Comparison of ENCODE assay signal across 22 cellular contexts in genomic region chr10:36248314-36248981, GRCh38.
DNase-seq lines count a peak whose midpoint lies in the region; ATAC-seq and TF ChIP-seq lines count a peak whose summit lies in the region.
"Had no signal": no experiment of that assay in that cellular context is flagged by ENCODE, and none has a peak within 500 bp of the region (broad histone marks: within the 10 kb centered on the region; RNA-seq: fewer than 3 reads in every experiment).

No MANE protein-coding gene starts in this region.

- peak overlapping the region; percentile 34 for H2BK120ac ChIP-seq in mesenchymal stem cell (ENCODE audit: low read depth, low read length)

- no peaks in the 10 kb centered on the region for H3K27me3 Mint-ChIP-seq in T-helper 2 cell treated with Interferon-gamma antibody and Interleukin-4, amounts not matched to agents 5 μg/mL and 100 μg/mL, for 36 hours (ENCODE audit: low read depth)

- H2AK5ac ChIP-seq in mesenchymal stem cell (ENCODE audit: low read length, severe bottlenecking) = no peak overlapping the region

- in situ Hi-C loops in GM23248 (cut with MboI) = no loop called here

- H3K23ac ChIP-seq in mesenchymal stem cell (ENCODE audit: low read length in 2 of 2) = no peak overlapping the region

- no peak overlapping the region for H3K4me3 Mint-ChIP-seq in T-helper 2 cell treated with Interferon-gamma antibody and Interleukin-4, amounts not matched to agents 5 μg/mL and 100 μg/mL, for 36 hours

- H3K9me3 Mint-ChIP-seq in T-helper 2 cell treated with Interferon-gamma antibody and Interleukin-4, amounts not matched to agents 5 μg/mL and 100 μg/mL, for 36 hours = peaks cover 23% of the 10 kb centered on the region

- H3K4me1 ChIP-seq in GM23248 (ENCODE audit: insufficient read depth) = peaks cover 11% of the 10 kb centered on the region; the same call in 1 of the 2 replicates
- no peaks in the 10 kb centered on the region for H3K4me1 ChIP-seq in mesenchymal stem cell (ENCODE audit: control insufficient read depth, insufficient read depth, low read depth, low read length)
- H3K4me1 ChIP-seq: Peyer's patch, SJSA1 had no signal

- no peaks in the 10 kb centered on the region for H3K79me1 ChIP-seq in mesenchymal stem cell (replicated peaks; ENCODE audit: low read length, poor library complexity, severe bottlenecking)

- H2BK15ac ChIP-seq in mesenchymal stem cell (ENCODE audit: low read depth, poor library complexity, severe bottlenecking) = peak overlapping the region; percentile 48

- H3K4me3 ChIP-seq in AG10803 (ENCODE audit: low read length) (no peak overlapping the region), GM23248 (no peak overlapping the region), mesenchymal stem cell (ENCODE audit: insufficient read depth in 1 of 2, low read depth in 1 of 2, low read length in 2 of 2) (no peak overlapping the region), lower leg skin (ENCODE audit: low read depth, poor library complexity, severe bottlenecking) (no peak overlapping the region)
- H3K4me3 ChIP-seq: GM12878, K562, Peyer's patch, SJSA1 had no signal

- H3K4me1 Mint-ChIP-seq in T-helper 2 cell treated with Interferon-gamma antibody and Interleukin-4, amounts not matched to agents 5 μg/mL and 100 μg/mL, for 36 hours (ENCODE audit: low read depth) = no peaks in the 10 kb centered on the region

- no peaks in the 10 kb centered on the region for H4K20me1 ChIP-seq in GM23248 (ENCODE audit: insufficient read depth)

- no peaks in the 10 kb centered on the region for H3K36me3 Mint-ChIP-seq in T-helper 2 cell treated with Interferon-gamma antibody and Interleukin-4, amounts not matched to agents 5 μg/mL and 100 μg/mL, for 36 hours (ENCODE audit: low read depth)

- H3K27ac Mint-ChIP-seq in T-helper 2 cell treated with Interferon-gamma antibody and Interleukin-4, amounts not matched to agents 5 μg/mL and 100 μg/mL, for 36 hours = no peak overlapping the region

- no peak overlapping the region for H3K4me2 ChIP-seq in GM23248 (ENCODE audit: unreplicated experiment)
- no peak overlapping the region for H3K4me2 ChIP-seq in mesenchymal stem cell (ENCODE audit: low read length, poor library complexity, severe bottlenecking)

- WGBS in GM23248 (ENCODE audit: low coverage in 1 of 2, low lambda C conversion rate in 2 of 2, missing lambda C conversion rate in 2 of 2), 2 experiments = 57 to 70% methylated on average over 4 of the region's 4 CpGs
- WGBS in mesenchymal stem cell = 94% methylated on average over 2 of the region's 4 CpGs
- WGBS in lower leg skin, 2 donors = 80 to 82% methylated on average over 4 of the region's 4 CpGs

- DNase-seq in AG10803 (ENCODE audit: low read depth) (peak; percentile 92), GM23248 (peak; percentile 35), fibroblast of gingiva (ENCODE audit: low read depth) (peak; percentile 75), mesenchymal stem cell (no peak), activated gamma-delta T cell treated with Interleukin-2 at 50 U/mL for 16 hours (no peak), lower leg skin (ENCODE audit: low spot score in 2 of 2) (no peak)
- DNase-seq in T-helper 2 cell treated with Interferon-gamma antibody and Interleukin-4, amounts not matched to agents 5 μg/mL and 100 μg/mL, for 36 hours (ENCODE audit: low spot score) = no peak
- DNase-seq: AML-193; DND-41; GDM1; MV-4-11; NCI-H1694 treated with DMSO at 0.1 percent for 48 hours; NCI-H2107; NCI-H510A; NCI-H748 treated with DMSO at 0.1 percent for 48 hours; NK-92 treated with Interleukin-12 subunit alpha and Interleukin-12 subunit beta, amount 100 ng/mL, for 24 hours; Peyer's patch had no signal

- H4K91ac ChIP-seq in mesenchymal stem cell (ENCODE audit: low read length) = no peak overlapping the region

- H3K9me3 ChIP-seq in GM23248 (ENCODE audit: low read depth) (no peaks in the 10 kb centered on the region), mesenchymal stem cell (ENCODE audit: control insufficient read depth, low read length) (no peaks in the 10 kb centered on the region)
- H3K9me3 ChIP-seq: Peyer's patch, SJSA1 had no signal

- H4K8ac ChIP-seq in mesenchymal stem cell (ENCODE audit: low read length) = peak overlapping the region; percentile 49

- intact Hi-C loops in lower leg skin (cut with DNase I; ENCODE audit: low total_unique reads) = no loop called here

- H2AFZ ChIP-seq in GM23248 (0 out of 2 replicates have a peak overlapping the region, but pooled peaks have one; percentile 2), mesenchymal stem cell (ENCODE audit: low read depth, low read length) (no peak overlapping the region)

- H3K27ac ChIP-seq in GM23248 = no peak overlapping the region
- H3K27ac ChIP-seq in mesenchymal stem cell (ENCODE audit: low read length, poor library complexity, severe bottlenecking) = no peak overlapping the region
- H3K27ac ChIP-seq: C4-2B, Peyer's patch, SJSA1 had no signal

- H3K9me2 ChIP-seq in GM23248 (ENCODE audit: insufficient read depth) = no peaks in the 10 kb centered on the region

- ATAC-seq in GM21390 (IDR thresholded peaks at IDR 0.05; ENCODE audit: unreplicated experiment) = no peak
- ATAC-seq: GM12878, K562 had no signal

- H3K36me3 ChIP-seq in GM23248 (ENCODE audit: low read depth) = no peaks in the 10 kb centered on the region
- H3K36me3 ChIP-seq in mesenchymal stem cell (ENCODE audit: control insufficient read depth in 1 of 2, insufficient read depth in 2 of 2, low read depth in 1 of 2, low read length in 2 of 2) = no peaks in the 10 kb centered on the region
- H3K36me3 ChIP-seq: Peyer's patch, SJSA1 had no signal

- TF ChIP-seq POLR2A in lower leg skin (IDR thresholded peaks at IDR 0.05) = no peak

- H3K27me3 ChIP-seq in GM23248 (replicated peaks; ENCODE audit: insufficient read depth) (no peaks in the 10 kb centered on the region), mesenchymal stem cell (ENCODE audit: control insufficient read depth in 1 of 2, insufficient read depth in 1 of 2, low read length in 2 of 2) (no peaks in the 10 kb centered on the region)
- H3K27me3 ChIP-seq: Peyer's patch, SJSA1 had no signal

- H3K18ac ChIP-seq in mesenchymal stem cell (ENCODE audit: low read depth in 1 of 2, low read length in 2 of 2) = peak overlapping the region in 1 of 2 experiments; percentile 75

- no peak overlapping the region for H3K14ac ChIP-seq in mesenchymal stem cell (ENCODE audit: low read length in 2 of 2)

- TF ChIP-seq CTCF in AG10803 (conservative IDR thresholded peaks at IDR 0.05; ENCODE audit: low read length) (no peak), lower leg skin (IDR thresholded peaks at IDR 0.05) (no peak)

- H3F3A ChIP-seq in GM23248 (ENCODE audit: insufficient read depth) = 0 out of 2 replicates have a peak, but pooled peaks cover under 1% of the 10 kb centered on the region

- H3K9ac ChIP-seq in GM23248 (no peak overlapping the region), mesenchymal stem cell (ENCODE audit: low read length) (no peak overlapping the region)

- H3K4ac ChIP-seq in mesenchymal stem cell (ENCODE audit: low read depth in 1 of 2, low read length in 2 of 2) = no peak overlapping the region

- H2BK5ac ChIP-seq in mesenchymal stem cell (ENCODE audit: low read depth, low read length, poor library complexity, severe bottlenecking) = no peak overlapping the region

- no peak overlapping the region for H2BK12ac ChIP-seq in mesenchymal stem cell (ENCODE audit: low read length in 2 of 2)

- H3K79me2 ChIP-seq in GM23248 (ENCODE audit: insufficient read depth) = no peaks in the 10 kb centered on the region

Comparison
In these comparisons a context has a peak if more than half of its experiments do, and no peak if none do; other contexts are left out.
1. DNase-seq: peak in AG10803 (single experiment), GM23248 (single experiment) and fibroblast of gingiva (single experiment); none in mesenchymal stem cell (single experiment), T-helper 2 cell treated with Interferon-gamma antibody and Interleukin-4, amounts not matched to agents 5 μg/mL and 100 μg/mL, for 36 hours (single experiment), activated gamma-delta T cell treated with Interleukin-2 at 50 U/mL for 16 hours (single experiment) and lower leg skin (0 of 2).